In genomic region chr17:73901661-73902415, GRCh38 we compare ENCODE assay signal across 8 cellular contexts.
DNase-seq lines count a peak whose midpoint lies in the region; ATAC-seq and TF ChIP-seq lines count a peak whose summit lies in the region.

No MANE protein-coding gene starts in this region.

- peaks cover 75% of the 10 kb centered on the region for H3K27me3 ChIP-seq in H7 (ENCODE audit: control insufficient read depth, insufficient read depth, low read length)
- peaks cover 55% of the 10 kb centered on the region for H3K27me3 ChIP-seq in RWPE2 (ENCODE audit: insufficient read depth, poor library complexity, severe bottlenecking)
- H3K27me3 ChIP-seq in ectodermal cell (ENCODE audit: control insufficient read depth, insufficient read depth, low read length, poor library complexity, severe bottlenecking): peaks cover 70% of the 10 kb centered on the region

- no peak overlapping the region for H3K27ac ChIP-seq in RWPE2 (ENCODE audit: poor library complexity, severe bottlenecking)
- no peak overlapping the region for H3K27ac ChIP-seq in ectodermal cell (ENCODE audit: insufficient read depth, low read depth, low read length, poor library complexity, severe bottlenecking)

- H3K4me3 Mint-ChIP-seq in natural killer cell treated with Interleukin-12 subunit alpha and Interleukin-12 subunit beta and Interleukin-15 and Interleukin-18, amount 100 ng/mL, for 72 hours: peak overlapping the region; percentile 95

- 4 to 5% methylated on average over 49 of the region's 49 CpGs for WGBS in ectodermal cell, 2 experiments

- peak; percentile 70 for ATAC-seq in RWPE2 (ENCODE audit: low read depth)
- peak; percentile 82 to 85 for ATAC-seq in natural killer cell treated with Interleukin-12 subunit alpha and Interleukin-12 subunit beta and Interleukin-15 and Interleukin-18, amount 100 ng/mL, for 72 hours
- no peak for ATAC-seq in GM19324 (IDR thresholded peaks at IDR 0.05; ENCODE audit: low FRiP score, unreplicated experiment)

- peaks cover 14 to 18% of the 10 kb centered on the region in 2 donors for H3K4me1 Mint-ChIP-seq in natural killer cell treated with Interleukin-12 subunit alpha and Interleukin-12 subunit beta and Interleukin-15 and Interleukin-18, amount 100 ng/mL, for 72 hours (ENCODE audit: low read depth in 2 of 2)

- no peak for TF ChIP-seq CTCF in RWPE2 (IDR thresholded peaks at IDR 0.05; ENCODE audit: poor library complexity, severe bottlenecking)

- H3K4me1 ChIP-seq in RWPE2 (ENCODE audit: insufficient read depth, poor library complexity, severe bottlenecking) (no peaks in the 10 kb centered on the region), ectodermal cell (ENCODE audit: control insufficient read depth, insufficient read depth, low read length) (peaks cover 18% of the 10 kb centered on the region)

- H3K4me3 ChIP-seq in H7 (ENCODE audit: insufficient read depth, low read depth, low read length) (peak overlapping the region; percentile 35), RWPE2 (ENCODE audit: severe bottlenecking) (no peak overlapping the region), ectodermal cell (ENCODE audit: insufficient read depth, low read depth, low read length) (peak overlapping the region; percentile 15)

- H3K9me3 ChIP-seq in RWPE2 (ENCODE audit: severe bottlenecking) (no peaks in the 10 kb centered on the region), ectodermal cell (ENCODE audit: control insufficient read depth, low read length) (no peaks in the 10 kb centered on the region)

- no peaks in the 10 kb centered on the region for H3K36me3 Mint-ChIP-seq in natural killer cell treated with Interleukin-12 subunit alpha and Interleukin-12 subunit beta and Interleukin-15 and Interleukin-18, amount 100 ng/mL, for 72 hours

- peaks cover 10 to 13% of the 10 kb centered on the region in 2 donors for H3K27me3 Mint-ChIP-seq in natural killer cell treated with Interleukin-12 subunit alpha and Interleukin-12 subunit beta and Interleukin-15 and Interleukin-18, amount 100 ng/mL, for 72 hours

- H3K36me3 ChIP-seq in H7 (replicated peaks; ENCODE audit: control insufficient read depth, insufficient read depth, low read length): no peaks in the 10 kb centered on the region
- H3K36me3 ChIP-seq in RWPE2 (ENCODE audit: low read depth): no peaks in the 10 kb centered on the region
- no peaks in the 10 kb centered on the region for H3K36me3 ChIP-seq in ectodermal cell (ENCODE audit: control insufficient read depth, insufficient read depth, low read length)

- DNase-seq in H7 (peak; percentile 87), RWPE2 (ENCODE audit: low spot score) (no peak), GOT3 (lab: John Stamatoyannopoulos, UW) (no peak), AG20443 (ENCODE audit: low spot score) (no peak), NCI-H2029 (lab: John Stamatoyannopoulos, UW) (no peak)
- DNase-seq in natural killer cell treated with Interleukin-12 subunit alpha and Interleukin-12 subunit beta and Interleukin-15 and Interleukin-18, amount 100 ng/mL, for 72 hours (ENCODE audit: low spot score): peak; percentile 72

- no peaks in the 10 kb centered on the region for H3K9me3 Mint-ChIP-seq in natural killer cell treated with Interleukin-12 subunit alpha and Interleukin-12 subunit beta and Interleukin-15 and Interleukin-18, amount 100 ng/mL, for 72 hours

- peak overlapping the region; percentile 62 to 88 for H3K27ac Mint-ChIP-seq in natural killer cell treated with Interleukin-12 subunit alpha and Interleukin-12 subunit beta and Interleukin-15 and Interleukin-18, amount 100 ng/mL, for 72 hours

Comparison
In these comparisons a context has a peak if more than half of its experiments do, and no peak if none do; other contexts are left out.
1. DNase-seq: peak in H7 (single experiment) and natural killer cell treated with Interleukin-12 subunit alpha and Interleukin-12 subunit beta and Interleukin-15 and Interleukin-18, amount 100 ng/mL, for 72 hours (single experiment); none in RWPE2 (single experiment), GOT3 (single experiment), AG20443 (single experiment) and NCI-H2029 (single experiment).